Comparison of ENCODE assay signal across 8 cellular contexts in the genomic region with DNA sequence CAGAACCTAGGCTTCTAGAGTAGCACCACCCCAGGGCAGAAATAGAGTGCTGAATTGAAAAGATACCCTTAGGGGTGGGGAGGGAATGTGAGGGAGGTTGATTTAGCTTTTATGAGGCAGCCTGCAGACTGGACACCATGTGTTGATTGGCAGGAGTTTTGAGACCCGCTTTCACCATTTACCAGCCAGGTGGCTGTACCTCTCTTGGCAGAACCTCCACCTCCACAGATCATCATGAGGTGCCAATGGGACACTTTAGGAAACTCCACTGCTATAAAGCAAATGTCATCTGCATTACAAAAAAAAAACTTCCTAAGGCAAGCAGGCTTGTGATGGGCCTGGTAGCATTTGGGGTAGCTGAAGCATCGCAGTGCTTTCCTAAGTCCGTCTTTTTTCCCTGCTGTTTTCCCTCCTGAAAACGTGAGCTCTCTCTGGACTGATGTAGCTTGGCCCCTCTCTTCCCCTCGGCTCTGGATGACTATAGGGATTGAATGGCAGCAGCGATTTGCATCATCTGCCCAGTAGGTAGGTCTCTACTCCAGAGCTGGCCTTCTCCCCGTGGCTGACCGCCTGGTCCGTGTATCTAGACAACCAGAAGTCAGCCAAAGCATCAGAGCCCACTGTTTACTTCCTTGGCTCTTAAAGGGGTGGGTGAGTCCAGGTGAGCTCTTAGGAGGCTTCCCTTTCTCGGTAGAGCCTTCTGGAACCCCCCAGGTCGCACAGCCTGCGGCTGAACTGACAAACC. TPM values are rescaled to one million over a fixed set of nuclear protein-coding genes. Genes with fewer than 3 reads are reported as not detected.
DNase-seq lines count a peak whose midpoint lies in the region; ATAC-seq and TF ChIP-seq lines count a peak whose summit lies in the region.

No MANE protein-coding gene starts in this region.

- in situ Hi-C loops in gastrocnemius medialis (cut with MboI; ENCODE audit: low sequenced_read_pairs in 4 of 4): loop anchor here in 1 of 4 donors (10.0 kb wide), 1 partner anchor 342 kb away; no protein-coding TSS in a partner anchor

- DNase-seq in GM12865 (ENCODE audit: low read depth) (no peak), WTC11 (ENCODE audit: low spot score) (no peak), foreskin fibroblast (peak in 1 of 2 donors; percentile 27), gastrocnemius medialis (no peak)

- H3K4me1 ChIP-seq in gastrocnemius medialis: peaks cover 17 to 26% of the 10 kb centered on the region in 2 donors

- no peaks in the 10 kb centered on the region for H3K9me3 Mint-ChIP-seq in WTC11

- H3K4me3 Mint-ChIP-seq in WTC11: peak overlapping the region; percentile 68

- no peaks in the 10 kb centered on the region for H3K27me3 ChIP-seq in gastrocnemius medialis

- no peak for TF ChIP-seq POLR2A in gastrocnemius medialis (IDR thresholded peaks at IDR 0.05)

- H3K27me3 Mint-ChIP-seq in WTC11 (ENCODE audit: low read depth): no peaks in the 10 kb centered on the region

- intact Hi-C loops in gastrocnemius medialis (cut with DNase I; ENCODE audit: low total_unique reads): loop anchor here (10.0 kb wide), 1 partner anchor 432 kb away; no protein-coding TSS in a partner anchor

- H3K36me3 ChIP-seq in gastrocnemius medialis: peaks cover 0 to 25% of the 10 kb centered on the region in 2 donors

- peaks cover 20% of the 10 kb centered on the region for H3K36me3 Mint-ChIP-seq in WTC11

- TF ChIP-seq CTCF in GM12865 (IDR thresholded peaks at IDR 0.05; ENCODE audit: insufficient read depth, low read depth, low read length, missing control alignments): no peak
- TF ChIP-seq CTCF in WTC11 (IDR thresholded peaks at IDR 0.05): no peak
- TF ChIP-seq CTCF in foreskin fibroblast (IDR thresholded peaks at IDR 0.05; ENCODE audit: low read depth, low read length): no peak
- TF ChIP-seq CTCF in gastrocnemius medialis (IDR thresholded peaks at IDR 0.05 in 4 of 5, conservative IDR thresholded peaks at IDR 0.05 in 1 of 5): no peak

- POLR2A ChIA-PET in WTC11 (lab: Charles Lee): interaction anchor here (0.6 to 2.3 kb wide), 2 partner anchors 10 to 84 kb away, joined by 3 to 7 read pairs; no protein-coding TSS in a partner anchor

- peaks cover 43% of the 10 kb centered on the region for H3K4me1 Mint-ChIP-seq in WTC11

- H3K4me3 ChIP-seq in GM12865 (ENCODE audit: low read depth, low read length) (peak overlapping the region; percentile 93), foreskin fibroblast (ENCODE audit: low read depth in 1 of 2, low read length in 2 of 2) (peak overlapping the region; percentile 67 to 74), gastrocnemius medialis (peak overlapping the region; percentile 69 to 95 (median 82))

- ATAC-seq in WTC11 (peak; percentile 5), gastrocnemius medialis (no peak), HG03025 (IDR thresholded peaks at IDR 0.05; ENCODE audit: low FRiP score, unreplicated experiment) (no peak), HG03520 (IDR thresholded peaks at IDR 0.05; ENCODE audit: unreplicated experiment) (no peak), GM21360 (IDR thresholded peaks at IDR 0.05; ENCODE audit: unreplicated experiment) (no peak), GM21447 (IDR thresholded peaks at IDR 0.05; ENCODE audit: unreplicated experiment) (no peak)

- CTCF ChIA-PET in WTC11 (lab: Charles Lee): interaction anchor here (0.6 to 2.8 kb wide), 9 partner anchors 9 to 383 kb away, joined by 3 to 21 read pairs (median 4); no protein-coding TSS in a partner anchor

- H3K27ac Mint-ChIP-seq in WTC11: peak overlapping the region; percentile 60; the same call in 1 of the 2 replicates

- peak overlapping the region; percentile 89 to 96 (median 94) for H3K27ac ChIP-seq in gastrocnemius medialis

- H3K9me3 ChIP-seq in gastrocnemius medialis: no peaks in the 10 kb centered on the region

TF ChIP-seq in WTC11, 78 proteins besides CTCF, POLR2A, EP300 and RAD21:
- no peak for TF ChIP-seq ZBTB21 (CRISPR knock-in tag; IDR thresholded peaks at IDR 0.05; ENCODE audit: borderline replicate concordance)
- TF ChIP-seq, protein P1, sequence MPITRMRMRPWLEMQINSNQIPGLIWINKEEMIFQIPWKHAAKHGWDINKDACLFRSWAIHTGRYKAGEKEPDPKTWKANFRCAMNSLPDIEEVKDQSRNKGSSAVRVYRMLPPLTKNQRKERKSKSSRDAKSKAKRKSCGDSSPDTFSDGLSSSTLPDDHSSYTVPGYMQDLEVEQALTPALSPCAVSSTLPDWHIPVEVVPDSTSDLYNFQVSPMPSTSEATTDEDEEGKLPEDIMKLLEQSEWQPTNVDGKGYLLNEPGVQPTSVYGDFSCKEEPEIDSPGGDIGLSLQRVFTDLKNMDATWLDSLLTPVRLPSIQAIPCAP (CRISPR knock-in tag; IDR thresholded peaks at IDR 0.05): 0 out of 2 replicates have a peak, but pooled peaks have one; percentile 6

RNA-seq across cellular contexts. Expression of a gene that starts 1.3 kb away (rescaled TPM):
- total RNA-seq in WTC11 (2021) (32.5 to 44.2 TPM (median 41.8 TPM) in 3 replicates), gastrocnemius medialis (10 to 100 TPM; 31.0 to 57.8 (median 52.4) TPM)
